Comparison of ENCODE assay signal across 8 cellular contexts in genomic region chr13:113491418-113491883, GRCh38. TPM values are rescaled to one million over a fixed set of nuclear protein-coding genes. Genes with fewer than 3 reads are reported as not detected.
DNase-seq lines count a peak whose midpoint lies in the region; ATAC-seq, FAIRE-seq and TF ChIP-seq lines count a peak whose summit lies in the region.

No MANE protein-coding gene starts in this region.

- no peak for FAIRE-seq in GM19239 (lab: Jason Lieb, UNC)

- ATAC-seq in activated CD8-positive, alpha-beta memory T cell treated with anti-CD3 and anti-CD28 coated beads, Interleukin-2, amount 10 ng/mL, durations not matched to agents 7 days and 5 days = no peak
- no peak for ATAC-seq in HG03565 (IDR thresholded peaks at IDR 0.05; ENCODE audit: unreplicated experiment)

- in situ Hi-C loops in SK-MEL-5 (cut with HindIII; ENCODE audit: low pct_unique_long_range_greater_than_20kb, low sequenced_read_pairs) = no loop called here

- H3K9me3 Mint-ChIP-seq in activated CD8-positive, alpha-beta memory T cell treated with anti-CD3 and anti-CD28 coated beads, Interleukin-2, amount 10 ng/mL, durations not matched to agents 7 days and 5 days (ENCODE audit: low read depth) = no peaks in the 10 kb centered on the region
- H3K9me3 Mint-ChIP-seq in endothelial cell (ENCODE audit: unreplicated experiment) = no peaks in the 10 kb centered on the region

- H3K4me1 Mint-ChIP-seq in activated CD8-positive, alpha-beta memory T cell treated with anti-CD3 and anti-CD28 coated beads, Interleukin-2, amount 10 ng/mL, durations not matched to agents 7 days and 5 days = peaks cover 62% of the 10 kb centered on the region
- peaks cover 40% of the 10 kb centered on the region for H3K4me1 Mint-ChIP-seq in endothelial cell (ENCODE audit: unreplicated experiment)

- peaks cover 12% of the 10 kb centered on the region for H3K36me3 Mint-ChIP-seq in activated CD8-positive, alpha-beta memory T cell treated with anti-CD3 and anti-CD28 coated beads, Interleukin-2, amount 10 ng/mL, durations not matched to agents 7 days and 5 days
- H3K36me3 Mint-ChIP-seq in endothelial cell (ENCODE audit: low read depth, unreplicated experiment) = peaks cover 20% of the 10 kb centered on the region

- H3K4me3 Mint-ChIP-seq in activated CD8-positive, alpha-beta memory T cell treated with anti-CD3 and anti-CD28 coated beads, Interleukin-2, amount 10 ng/mL, durations not matched to agents 7 days and 5 days = peak overlapping the region; percentile 64
- peak overlapping the region; percentile 97 for H3K4me3 Mint-ChIP-seq in endothelial cell (ENCODE audit: unreplicated experiment)

- TF ChIP-seq CTCF in endothelial cell (IDR thresholded peaks at IDR 0.05; ENCODE audit: unreplicated experiment) = no peak

- CTCF ChIA-PET in activated CD8-positive, alpha-beta memory T cell treated with anti-CD3 and anti-CD28 coated beads, Interleukin-2, amount 10 ng/mL, durations not matched to agents 7 days and 5 days (lab: Charles Lee) = no interaction called here

- H3K27me3 Mint-ChIP-seq in activated CD8-positive, alpha-beta memory T cell treated with anti-CD3 and anti-CD28 coated beads, Interleukin-2, amount 10 ng/mL, durations not matched to agents 7 days and 5 days = no peaks in the 10 kb centered on the region
- H3K27me3 Mint-ChIP-seq in endothelial cell (ENCODE audit: unreplicated experiment) = peaks cover 2% of the 10 kb centered on the region

- peak overlapping the region; percentile 57 for H3K27ac Mint-ChIP-seq in activated CD8-positive, alpha-beta memory T cell treated with anti-CD3 and anti-CD28 coated beads, Interleukin-2, amount 10 ng/mL, durations not matched to agents 7 days and 5 days
- peak overlapping the region; percentile 93 for H3K27ac Mint-ChIP-seq in endothelial cell (ENCODE audit: unreplicated experiment)

- DNase-seq in activated CD8-positive, alpha-beta memory T cell treated with anti-CD3 and anti-CD28 coated beads, Interleukin-2, amount 10 ng/mL, durations not matched to agents 7 days and 5 days = no peak
- no peak for DNase-seq in activated CD8-positive, alpha-beta memory T cell treated with anti-CD3 and anti-CD28 coated beads, Interleukin-2, amount 50 U/mL, for 48 hours
- DNase-seq in SK-MEL-5 (ENCODE audit: low read depth, low spot score) = peak; percentile 18
- peak; percentile 41 for DNase-seq in endothelial cell (ENCODE audit: low spot score)
- peak; percentile 32 for DNase-seq in myocyte (ENCODE audit: low read depth)
- DNase-seq in GM19239 (ENCODE audit: insufficient read length, low spot score) = no peak
- no peak for DNase-seq in activated CD4-positive, alpha-beta T cell treated with anti-CD3 and anti-CD28 coated beads, Interleukin-2, amount 50 U/mL, for 4 hours

RNA-seq across cellular contexts. Expression of gene DCUN1D2, which starts 0.9 kb away (rescaled TPM):
- 10 to 100 TPM; 17.2 to 29.1 TPM for total RNA-seq in activated CD8-positive, alpha-beta memory T cell treated with anti-CD3 and anti-CD28 coated beads, Interleukin-2, amount 10 ng/mL, durations not matched to agents 7 days and 5 days
- 7.8 and 9.8 TPM in 2 replicates for total RNA-seq in SK-MEL-5 (2014; rRNA removed; shearing (Covaris generic))
- polyA plus RNA-seq in SK-MEL-5 (2015; cell fraction: cytosol; rRNA removed) = 9.9 and 10.0 TPM in 2 replicates
- polyA plus RNA-seq in SK-MEL-5 (2015; cell fraction: nucleus; rRNA removed) = 26.8 and 34.4 TPM in 2 replicates
- 23.9 TPM for total RNA-seq in endothelial cell (ENCODE audit: unreplicated experiment)
- total RNA-seq in myocyte = 26.2 and 27.2 TPM in 2 replicates
- polyA plus RNA-seq in myocyte (2012) = 18.2 TPM

RNA-seq across cellular contexts. Expression of gene ADPRHL1, which starts 38.2 kb away (rescaled TPM):
- 1 to 10 TPM in 1 of 2 experiments, under 1 TPM in 1; 0.96 to 1.3 TPM for total RNA-seq in activated CD8-positive, alpha-beta memory T cell treated with anti-CD3 and anti-CD28 coated beads, Interleukin-2, amount 10 ng/mL, durations not matched to agents 7 days and 5 days
- total RNA-seq in SK-MEL-5 (2014; rRNA removed; shearing (Covaris generic)) = 0.53 and 0.80 TPM in 2 replicates
- 0.66 and 1.4 TPM in 2 replicates for polyA plus RNA-seq in SK-MEL-5 (2015; cell fraction: cytosol; rRNA removed)
- 0.19 and 1.4 TPM in 2 replicates for polyA plus RNA-seq in SK-MEL-5 (2015; cell fraction: nucleus; rRNA removed)
- total RNA-seq in endothelial cell (ENCODE audit: unreplicated experiment) = 1.5 TPM
- 6.6 and 8.4 TPM in 2 replicates for total RNA-seq in myocyte
- 6.8 TPM for polyA plus RNA-seq in myocyte (2012)

Comparison
In these comparisons a context has a peak if more than half of its experiments do, and no peak if none do; other contexts are left out.
1. DNase-seq: peak in SK-MEL-5 (single experiment), endothelial cell (single experiment) and myocyte (single experiment); none in activated CD8-positive, alpha-beta memory T cell treated with anti-CD3 and anti-CD28 coated beads, Interleukin-2, amount 10 ng/mL, durations not matched to agents 7 days and 5 days (single experiment), activated CD8-positive, alpha-beta memory T cell treated with anti-CD3 and anti-CD28 coated beads, Interleukin-2, amount 50 U/mL, for 48 hours (single experiment), GM19239 (single experiment) and activated CD4-positive, alpha-beta T cell treated with anti-CD3 and anti-CD28 coated beads, Interleukin-2, amount 50 U/mL, for 4 hours (0 of 2).